ENCODE assay signal across 13 cellular contexts in the genomic region with DNA sequence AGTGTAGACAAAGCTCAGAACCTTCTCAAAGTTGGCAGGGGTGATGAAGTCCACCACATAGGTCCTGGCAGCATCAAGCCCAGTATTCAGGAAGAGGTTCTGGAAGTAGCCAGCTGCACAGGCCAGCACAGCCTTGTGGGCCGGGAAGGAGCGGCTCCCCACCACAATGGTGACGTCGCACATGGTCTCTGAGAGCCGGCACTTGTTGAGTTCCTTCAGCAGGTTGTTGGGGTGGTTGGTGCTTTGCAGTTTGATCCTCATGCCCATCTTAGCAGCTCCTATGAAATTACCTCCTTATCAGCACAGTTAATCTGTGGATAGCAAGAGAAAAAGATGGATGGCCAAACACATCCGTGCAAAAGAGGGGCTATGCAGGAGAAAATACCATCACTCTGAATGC. TPM values are rescaled to one million over a fixed set of nuclear protein-coding genes. Genes with fewer than 3 reads are reported as not detected.
A peak's percentile ranks its signal among the peaks of the same experiment; 100 is the strongest.
DNase-seq lines count a peak whose midpoint lies in the region; ATAC-seq and TF ChIP-seq lines count a peak whose summit lies in the region.
"Had no signal": no experiment of that assay in that cellular context is flagged by ENCODE, and none has a peak within 500 bp of the region (broad histone marks: within the 10 kb centered on the region; RNA-seq: fewer than 3 reads in every experiment).

No MANE protein-coding gene starts in this region.

- peaks cover 7% of the 10 kb centered on the region; the same call in 1 of the 2 replicates for H3F3A ChIP-seq in GM23338 (replicated peaks; ENCODE audit: low read depth)

- peaks cover 21% of the 10 kb centered on the region for H3K4me1 ChIP-seq in GM23338 (ENCODE audit: insufficient read depth)
- H3K4me1 ChIP-seq in HAP-1, result peaks cover 8% of the 10 kb centered on the region

- DNase-seq in T-helper 1 cell (no peak), GM23338 (ENCODE audit: low spot score) (no peak), HAP-1 (ENCODE audit: low spot score in 2 of 2) (no peak), kidney glomerular epithelial cell (lab: John Stamatoyannopoulos, UW) (no peak)
- no peak for DNase-seq in activated CD8-positive, alpha-beta T cell treated with anti-CD3 and anti-CD28 coated beads for 36 hours
- DNase-seq in naive thymus-derived CD8-positive, alpha-beta T cell, result no peak
- DNase-seq: 8988T, colonic mucosa, esophagus squamous epithelium, H7 had no signal

- peaks cover 12% of the 10 kb centered on the region for H4K20me1 ChIP-seq in GM23338 (replicated peaks; ENCODE audit: insufficient read depth)

- H3K36me3 ChIP-seq in GM23338 (ENCODE audit: insufficient read depth) (peaks cover 26% of the 10 kb centered on the region), HAP-1 (replicated peaks) (peaks cover 47% of the 10 kb centered on the region)

- no peaks in the 10 kb centered on the region for H3K9me3 Mint-ChIP-seq in T-helper 1 cell treated with Interleukin-12 subunit alpha and Interleukin-12 subunit beta and Interleukin-4 antibody, amounts not matched to agents 30 μg/mL and 1 μg/mL, for 36 hours
- H3K9me3 Mint-ChIP-seq in GM23338, result no peaks in the 10 kb centered on the region
- H3K9me3 Mint-ChIP-seq in activated CD8-positive, alpha-beta T cell treated with anti-CD3 and anti-CD28 coated beads for 36 hours, result no peaks in the 10 kb centered on the region
- H3K9me3 Mint-ChIP-seq in naive thymus-derived CD8-positive, alpha-beta T cell, result no peaks in the 10 kb centered on the region
- H3K9me3 Mint-ChIP-seq: memory B cell had no signal

- no peak overlapping the region for H2AFZ ChIP-seq in GM23338

- no peak overlapping the region for H3K27ac Mint-ChIP-seq in T-helper 1 cell treated with Interleukin-12 subunit alpha and Interleukin-12 subunit beta and Interleukin-4 antibody, amounts not matched to agents 30 μg/mL and 1 μg/mL, for 36 hours
- H3K27ac Mint-ChIP-seq in GM23338, result no peak overlapping the region
- H3K27ac Mint-ChIP-seq in activated CD8-positive, alpha-beta T cell treated with anti-CD3 and anti-CD28 coated beads for 36 hours, result no peak overlapping the region
- peak overlapping the region in 2 of 10 donors; percentile 8 to 91 for H3K27ac Mint-ChIP-seq in naive thymus-derived CD8-positive, alpha-beta T cell
- H3K27ac Mint-ChIP-seq: memory B cell had no signal

- no peaks in the 10 kb centered on the region for H3K27me3 ChIP-seq in GM23338 (ENCODE audit: insufficient read depth)
- no peaks in the 10 kb centered on the region for H3K27me3 ChIP-seq in HAP-1 (ENCODE audit: low read depth)
- H3K27me3 ChIP-seq: colonic mucosa, esophagus squamous epithelium had no signal

- H3K9me2 ChIP-seq in GM23338 (ENCODE audit: insufficient read depth), result no peaks in the 10 kb centered on the region

- no peak overlapping the region for H3K27ac ChIP-seq in GM23338 (ENCODE audit: low read depth)
- H3K27ac ChIP-seq: colonic mucosa, esophagus squamous epithelium had no signal

- no peak overlapping the region; the same call in 1 of the 2 replicates for H3K4me3 ChIP-seq in GM23338
- H3K4me3 ChIP-seq in HAP-1, result no peak overlapping the region
- H3K4me3 ChIP-seq: colonic mucosa had no signal

- H3K4me1 Mint-ChIP-seq in T-helper 1 cell treated with Interleukin-12 subunit alpha and Interleukin-12 subunit beta and Interleukin-4 antibody, amounts not matched to agents 30 μg/mL and 1 μg/mL, for 36 hours (ENCODE audit: low read depth), result peaks cover 36% of the 10 kb centered on the region
- peaks cover 30% of the 10 kb centered on the region for H3K4me1 Mint-ChIP-seq in GM23338
- H3K4me1 Mint-ChIP-seq in activated CD8-positive, alpha-beta T cell treated with anti-CD3 and anti-CD28 coated beads for 36 hours (ENCODE audit: low read depth), result peaks cover 58% of the 10 kb centered on the region
- peaks cover 29 to 76% (median 66%) of the 10 kb centered on the region in 4 donors for H3K4me1 Mint-ChIP-seq in naive thymus-derived CD8-positive, alpha-beta T cell

- no peak for ATAC-seq in GM23338
- no peak for ATAC-seq in activated CD8-positive, alpha-beta T cell treated with anti-CD3 and anti-CD28 coated beads for 36 hours
- ATAC-seq in naive thymus-derived CD8-positive, alpha-beta T cell, result no peak
- no peak for ATAC-seq in GM21447 (IDR thresholded peaks at IDR 0.05; ENCODE audit: unreplicated experiment)

- intact Hi-C loops in activated CD8-positive, alpha-beta T cell treated with anti-CD3 and anti-CD28 coated beads for 36 hours (cut with micrococcal nuclease), result loop anchor here (5.0 kb wide), 1 partner anchor 108 kb away; a partner anchor contains a TSS

- no peak overlapping the region; the same call in 1 of the 2 replicates for H3K4me2 ChIP-seq in GM23338

- peak overlapping the region; percentile 11 for H3K4me3 Mint-ChIP-seq in T-helper 1 cell treated with Interleukin-12 subunit alpha and Interleukin-12 subunit beta and Interleukin-4 antibody, amounts not matched to agents 30 μg/mL and 1 μg/mL, for 36 hours
- H3K4me3 Mint-ChIP-seq in GM23338, result peak overlapping the region; percentile 93
- peak overlapping the region; percentile 83 for H3K4me3 Mint-ChIP-seq in activated CD8-positive, alpha-beta T cell treated with anti-CD3 and anti-CD28 coated beads for 36 hours
- H3K4me3 Mint-ChIP-seq in naive thymus-derived CD8-positive, alpha-beta T cell, result peak overlapping the region in 9 of 10 donors; percentile 26 to 98 (median 95)

- H3K9me3 ChIP-seq in HAP-1, result no peaks in the 10 kb centered on the region
- H3K9me3 ChIP-seq: colonic mucosa, esophagus squamous epithelium had no signal

- TF ChIP-seq CTCF in GM23338 (conservative IDR thresholded peaks at IDR 0.05; ENCODE audit: low read depth in 2 of 2), result no peak
- no peak for TF ChIP-seq CTCF in activated CD8-positive, alpha-beta T cell treated with anti-CD3 and anti-CD28 coated beads for 36 hours (IDR thresholded peaks at IDR 0.05)

- H3K27me3 Mint-ChIP-seq in T-helper 1 cell treated with Interleukin-12 subunit alpha and Interleukin-12 subunit beta and Interleukin-4 antibody, amounts not matched to agents 30 μg/mL and 1 μg/mL, for 36 hours (ENCODE audit: low read depth), result no peaks in the 10 kb centered on the region
- H3K27me3 Mint-ChIP-seq in GM23338 (ENCODE audit: insufficient read depth, low read depth, poor library complexity), result peaks cover 5% of the 10 kb centered on the region
- H3K27me3 Mint-ChIP-seq in activated CD8-positive, alpha-beta T cell treated with anti-CD3 and anti-CD28 coated beads for 36 hours, result no peaks in the 10 kb centered on the region
- no peaks in the 10 kb centered on the region for H3K27me3 Mint-ChIP-seq in naive thymus-derived CD8-positive, alpha-beta T cell
- H3K27me3 Mint-ChIP-seq: memory B cell had no signal

- H3K79me2 ChIP-seq in GM23338 (replicated peaks; ENCODE audit: insufficient read depth), result peaks cover 53% of the 10 kb centered on the region

- CTCF ChIA-PET in activated CD8-positive, alpha-beta T cell treated with anti-CD3 and anti-CD28 coated beads for 36 hours (lab: Charles Lee), result interaction anchor here (0.9 to 9.9 kb wide), 22 partner anchors 8 to 250 kb away, joined by 3 to 123 read pairs (median 5); a partner anchor contains a TSS

- in situ Hi-C loops in HAP-1 (cut with MboI; ENCODE audit: low sequenced_read_pairs), result loop anchor here (5.0 kb wide), 1 partner anchor 108 kb away; a partner anchor contains a TSS

- peaks cover 19% of the 10 kb centered on the region for H3K36me3 Mint-ChIP-seq in T-helper 1 cell treated with Interleukin-12 subunit alpha and Interleukin-12 subunit beta and Interleukin-4 antibody, amounts not matched to agents 30 μg/mL and 1 μg/mL, for 36 hours (ENCODE audit: low read depth)
- H3K36me3 Mint-ChIP-seq in GM23338 (ENCODE audit: low read depth), result peaks cover 51% of the 10 kb centered on the region
- H3K36me3 Mint-ChIP-seq in activated CD8-positive, alpha-beta T cell treated with anti-CD3 and anti-CD28 coated beads for 36 hours (ENCODE audit: low read depth), result peaks cover 36% of the 10 kb centered on the region
- peaks cover 0 to 46% (median 11%) of the 10 kb centered on the region in 3 donors for H3K36me3 Mint-ChIP-seq in naive thymus-derived CD8-positive, alpha-beta T cell

- POLR2A ChIA-PET in activated CD8-positive, alpha-beta T cell treated with anti-CD3 and anti-CD28 coated beads for 36 hours (lab: Charles Lee), result interaction anchor here (0.8 to 4.9 kb wide), 9 partner anchors 10 to 279 kb away, joined by 3 to 25 read pairs (median 5); a partner anchor contains a TSS
- POLR2A ChIA-PET in naive thymus-derived CD8-positive, alpha-beta T cell (lab: Charles Lee), result interaction anchor here (0.9 to 1.8 kb wide), 3 partner anchors 13 to 316 kb away, joined by 3 to 7 read pairs (median 3); a partner anchor contains a TSS

TF ChIP-seq in GM23338, 12 proteins besides CTCF, POLR2A, EP300 and RAD21 (continues in another document):
- TF ChIP-seq ZNF114 (CRISPR knock-in tag; IDR thresholded peaks at IDR 0.05), result no peak
- TF ChIP-seq NANOG (IDR thresholded peaks at IDR 0.05; ENCODE audit: borderline replicate concordance), result no peak
- TF ChIP-seq STAT1 (IDR thresholded peaks at IDR 0.05; ENCODE audit: unreplicated experiment), result no peak
- no peak for TF ChIP-seq POLR2AphosphoS5 (IDR thresholded peaks at IDR 0.05; ENCODE audit: low read depth)

RNA-seq across cellular contexts. Expression of a gene that starts 1.7 kb away (rescaled TPM):
- total RNA-seq in GM23338 (2014; rRNA removed; shearing (Covaris generic)), result 24.1 and 26.7 TPM in 2 replicates
- polyA plus RNA-seq in GM23338 (2016; fragmentation: Nextera tagmentation; extraction: Ambion mirVana), result 5.5 and 6.6 TPM in 2 replicates
- total RNA-seq in activated CD8-positive, alpha-beta T cell treated with anti-CD3 and anti-CD28 coated beads for 36 hours, result 1 to 10 TPM; 5.1 to 5.5 TPM
- total RNA-seq in naive thymus-derived CD8-positive, alpha-beta T cell, result 10 to 100 TPM; 10.6 to 11.2 TPM
- polyA plus RNA-seq in naive thymus-derived CD8-positive, alpha-beta T cell, result 1 to 10 TPM; 1.7 to 2.8 (median 1.9) TPM

RNA-seq across cellular contexts. Expression of a gene that starts 11.7 kb away (rescaled TPM):
- 11.9 and 22.0 TPM in 2 replicates for total RNA-seq in GM23338 (2014; rRNA removed; shearing (Covaris generic))
- 35.1 and 37.5 TPM in 2 replicates for polyA plus RNA-seq in GM23338 (2016; fragmentation: Nextera tagmentation; extraction: Ambion mirVana)
- total RNA-seq in activated CD8-positive, alpha-beta T cell treated with anti-CD3 and anti-CD28 coated beads for 36 hours, result under 1 TPM; 0.34 to 0.54 TPM
- total RNA-seq in naive thymus-derived CD8-positive, alpha-beta T cell, result not detected
- polyA plus RNA-seq in naive thymus-derived CD8-positive, alpha-beta T cell, result not detected
- total RNA-seq: esophagus squamous epithelium had no signal

RNA-seq across cellular contexts. Expression of a gene that starts 45.3 kb away (rescaled TPM):
- total RNA-seq in GM23338 (2014; rRNA removed; shearing (Covaris generic)), result not detected in 2 replicates
- not detected in 2 replicates for polyA plus RNA-seq in GM23338 (2016; fragmentation: Nextera tagmentation; extraction: Ambion mirVana)
- total RNA-seq in activated CD8-positive, alpha-beta T cell treated with anti-CD3 and anti-CD28 coated beads for 36 hours, result 1 to 10 TPM; 2.1 to 2.6 TPM
- 1 to 10 TPM in 1 of 2 experiments, under 1 TPM in 1; 0.39 to 1.1 TPM for total RNA-seq in naive thymus-derived CD8-positive, alpha-beta T cell
- polyA plus RNA-seq in naive thymus-derived CD8-positive, alpha-beta T cell, result under 1 TPM in 1 of 3 donors, not detected in 2; 0.05 TPM

RNA-seq across cellular contexts. Expression of a gene that starts 47.2 kb away (rescaled TPM):
- 0.62 and 0.66 TPM in 2 replicates for total RNA-seq in GM23338 (2014; rRNA removed; shearing (Covaris generic))
- 0.28 and 0.52 TPM in 2 replicates for polyA plus RNA-seq in GM23338 (2016; fragmentation: Nextera tagmentation; extraction: Ambion mirVana)
- under 1 TPM; 0.34 to 0.36 TPM for total RNA-seq in activated CD8-positive, alpha-beta T cell treated with anti-CD3 and anti-CD28 coated beads for 36 hours
- 1 to 10 TPM; 1.6 to 1.7 TPM for total RNA-seq in naive thymus-derived CD8-positive, alpha-beta T cell
- under 1 TPM in 1 of 3 donors, not detected in 2; 0.08 TPM for polyA plus RNA-seq in naive thymus-derived CD8-positive, alpha-beta T cell

Comparison
In these comparisons a context has a peak if more than half of its experiments do, and no peak if none do; other contexts are left out.
1. H3K4me3 Mint-ChIP-seq: peak in every context shown above with its lines; median percentile 95 in naive thymus-derived CD8-positive, alpha-beta T cell; 93 in GM23338; 83 in activated CD8-positive, alpha-beta T cell treated with anti-CD3 and anti-CD28 coated beads for 36 hours; 11 in T-helper 1 cell treated with Interleukin-12 subunit alpha and Interleukin-12 subunit beta and Interleukin-4 antibody, amounts not matched to agents 30 μg/mL and 1 μg/mL, for 36 hours.